ENCODE assay signal across 19 cellular contexts in genomic region chr9:132061526-132061925, GRCh38.
"Had no signal": no experiment of that assay in that cellular context is flagged by ENCODE, and none has a peak within 500 bp of the region (broad histone marks: within the 10 kb centered on the region; RNA-seq: fewer than 3 reads in every experiment).

No MANE protein-coding gene starts in this region.

- ATAC-seq: HepG2, T-cell had no signal

- H3K9me3 ChIP-seq: MG63 had no signal

- H3K27me3 ChIP-seq: MG63 had no signal

- H3K27ac ChIP-seq: RWPE1 had no signal

- H3K36me3 ChIP-seq: MG63 had no signal

- H3K4me3 ChIP-seq: MG63 had no signal

- DNase-seq: IMR-90, Karpas-422, KG1, MG63, NCI-H1092, NCI-H1105 treated with DMSO at 0.1 percent for 48 hours, NCI-H1436 treated with DMSO at 0.1 percent for 48 hours, NCI-H1694, NCI-H187 treated with DMSO at 0.1 percent for 48 hours, NCI-H2029 treated with DMSO at 0.1 percent for 48 hours, NCI-H2171 treated with DMSO at 0.1 percent for 48 hours, NCI-H446, NCI-H524 treated with DMSO at 0.1 percent for 48 hours, NCI-H82, SHP77, SW 1271, T-cell had no signal
